ENCODE assay signal across 29 cellular contexts in the genomic region with DNA sequence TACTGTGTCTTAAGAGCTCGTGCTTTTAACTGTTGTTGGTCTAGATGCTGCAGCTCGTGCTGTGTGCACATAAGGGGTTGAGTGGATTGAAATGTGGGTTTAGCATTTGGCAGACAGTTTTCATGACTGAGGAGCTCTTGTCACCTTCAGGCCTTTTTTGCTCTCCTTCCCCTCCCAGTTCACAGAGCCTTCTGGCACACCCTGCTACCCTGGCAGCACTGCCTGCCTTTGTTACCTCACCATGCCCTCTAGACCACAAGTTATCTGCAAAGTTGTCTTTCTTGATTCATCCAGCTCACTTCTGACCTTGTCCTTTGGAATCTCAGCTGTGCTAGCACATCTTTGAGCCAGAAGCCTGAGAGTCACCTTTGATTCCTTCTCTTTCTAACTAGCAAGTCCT.
"Had no signal": no experiment of that assay in that cellular context is flagged by ENCODE, and none has a peak within 500 bp of the region (broad histone marks: within the 10 kb centered on the region; RNA-seq: fewer than 3 reads in every experiment).

No MANE protein-coding gene starts in this region.

- H3K4me1 Mint-ChIP-seq: activated CD4-positive, alpha-beta T cell treated with anti-CD3 and anti-CD28 coated beads, Interleukin-2, amount 10 ng/mL, durations not matched to agents 24 days and 14 days; activated naive CD4-positive, alpha-beta T cell treated with anti-CD3 and anti-CD28 coated beads, Interleukin-2, amount 10 ng/mL, durations not matched to agents 7 days and 5 days; activated naive CD8-positive, alpha-beta T cell treated with anti-CD3 and anti-CD28 coated beads, Interleukin-2, amount 10 ng/mL, durations not matched to agents 7 days and 5 days; neural crest cell had no signal

- H3K27ac ChIP-seq: brain microvascular endothelial cell, esophagus squamous epithelium, heart right ventricle, parathyroid adenoma, thoracic aorta, vagina had no signal

- H3K36me3 Mint-ChIP-seq: activated CD4-positive, alpha-beta memory T cell treated with anti-CD3 and anti-CD28 coated beads for 36 hours; activated naive CD4-positive, alpha-beta T cell treated with anti-CD3 and anti-CD28 coated beads, Interleukin-2, amount 10 ng/mL, durations not matched to agents 7 days and 5 days; activated naive CD8-positive, alpha-beta T cell treated with anti-CD3 and anti-CD28 coated beads, Interleukin-2, amount 10 ng/mL, durations not matched to agents 7 days and 5 days; type B pancreatic cell had no signal

- H3K9me3 ChIP-seq: esophagus squamous epithelium, thoracic aorta, vagina had no signal

- H3K9ac ChIP-seq: parathyroid adenoma had no signal

- H3K9me3 Mint-ChIP-seq: neural crest cell; stimulated activated naive CD8-positive, alpha-beta T cell treated with anti-CD3 and anti-CD28 coated beads, Interleukin-15, Interleukin-2, amounts not matched to agents 100 ng/mL and 50 ng/mL, for 24 hours had no signal

- H2AFZ ChIP-seq: parathyroid adenoma had no signal

- H3K27ac Mint-ChIP-seq: activated CD4-positive, alpha-beta memory T cell treated with anti-CD3 and anti-CD28 coated beads for 36 hours; activated CD4-positive, alpha-beta T cell treated with anti-CD3 and anti-CD28 coated beads, Interleukin-2, amount 10 ng/mL, durations not matched to agents 24 days and 14 days; activated naive CD4-positive, alpha-beta T cell treated with anti-CD3 and anti-CD28 coated beads, Interleukin-2, amount 10 ng/mL, durations not matched to agents 7 days and 5 days; activated naive CD8-positive, alpha-beta T cell treated with anti-CD3 and anti-CD28 coated beads, Interleukin-2, amount 10 ng/mL, durations not matched to agents 7 days and 5 days; activated T-cell treated with anti-CD3 and anti-CD28 coated beads, Interleukin-2, amount 50 U/mL, for 24 hours; dendritic cell treated with granulocyte-macrophage colony-stimulating factor and Interleukin-4, amounts not matched to agents 40 ng/mL and 50 ng/mL, for 4 days; stimulated activated naive CD8-positive, alpha-beta T cell treated with anti-CD3 and anti-CD28 coated beads, Interleukin-15, Interleukin-2, amounts not matched to agents 100 ng/mL and 50 ng/mL, for 24 hours; T-helper 1 cell treated with Interleukin-12 subunit alpha and Interleukin-12 subunit beta and Interleukin-4 antibody, amounts not matched to agents 30 μg/mL and 1 μg/mL, for 36 hours; type B pancreatic cell had no signal

- DNase-seq: activated CD4-positive, alpha-beta memory T cell treated with anti-CD3 and anti-CD28 coated beads for 36 hours; activated CD4-positive, alpha-beta T cell treated with anti-CD3 and anti-CD28 coated beads, Interleukin-2, amount 10 ng/mL, durations not matched to agents 24 days and 14 days; activated CD4-positive, CD25-positive, alpha-beta regulatory T cell treated with anti-CD3 and anti-CD28 coated beads, Interleukin-2, amount 50 U/mL, for 72 hours; activated CD8-positive, alpha-beta memory T cell treated with anti-CD3 and anti-CD28 coated beads, Interleukin-2, amount 50 U/mL, for 48 hours; activated gamma-delta T cell; activated naive CD4-positive, alpha-beta T cell treated with anti-CD3 and anti-CD28 coated beads, Interleukin-2, amount 10 ng/mL, durations not matched to agents 7 days and 5 days; activated naive CD8-positive, alpha-beta T cell treated with anti-CD3 and anti-CD28 coated beads, Interleukin-2, amount 10 ng/mL, durations not matched to agents 7 days and 5 days; activated T-cell treated with anti-CD3 and anti-CD28 coated beads, Interleukin-2, amount 50 U/mL, for 24 hours; amniotic stem cell; brain microvascular endothelial cell; caudate nucleus; esophagus squamous epithelium; foreskin melanocyte; heart right ventricle; kidney glomerular epithelial cell; left ventricle myocardium superior; occipital lobe; right cardiac atrium; stimulated activated CD4-positive, alpha-beta T cell treated with anti-CD3 and anti-CD28 coated beads, Interleukin-12 subunit alpha, Interleukin-12 subunit beta, amount 100 ng/mL, for 4 hours; stimulated activated CD4-positive, alpha-beta T cell treated with anti-CD3 and anti-CD28 coated beads, Interleukin-4, amount 100 ng/mL, for 1 hour; T1000 had no signal

- H3K4me1 ChIP-seq: esophagus squamous epithelium, heart right ventricle, parathyroid adenoma, vagina had no signal

- H3K36me3 ChIP-seq: brain microvascular endothelial cell, esophagus squamous epithelium, heart right ventricle, thoracic aorta, vagina had no signal

- H3K27me3 Mint-ChIP-seq: activated naive CD4-positive, alpha-beta T cell treated with anti-CD3 and anti-CD28 coated beads, Interleukin-2, amount 10 ng/mL, durations not matched to agents 7 days and 5 days; dendritic cell treated with granulocyte-macrophage colony-stimulating factor and Interleukin-4, amounts not matched to agents 40 ng/mL and 50 ng/mL, for 4 days; stimulated activated naive CD8-positive, alpha-beta T cell treated with anti-CD3 and anti-CD28 coated beads, Interleukin-15, Interleukin-2, amounts not matched to agents 100 ng/mL and 50 ng/mL, for 24 hours had no signal

- H3K79me2 ChIP-seq: parathyroid adenoma had no signal

- ATAC-seq: heart right ventricle, left ventricle myocardium superior, right cardiac atrium had no signal

- H3K4me3 ChIP-seq: esophagus squamous epithelium, heart right ventricle, thoracic aorta, vagina had no signal

- H3K27me3 ChIP-seq: brain microvascular endothelial cell, vagina had no signal

- H3K4me3 Mint-ChIP-seq: activated CD4-positive, alpha-beta memory T cell treated with anti-CD3 and anti-CD28 coated beads for 36 hours; activated CD4-positive, alpha-beta T cell treated with anti-CD3 and anti-CD28 coated beads, Interleukin-2, amount 10 ng/mL, durations not matched to agents 24 days and 14 days; activated naive CD4-positive, alpha-beta T cell treated with anti-CD3 and anti-CD28 coated beads, Interleukin-2, amount 10 ng/mL, durations not matched to agents 7 days and 5 days; activated naive CD8-positive, alpha-beta T cell treated with anti-CD3 and anti-CD28 coated beads, Interleukin-2, amount 10 ng/mL, durations not matched to agents 7 days and 5 days; activated T-cell treated with anti-CD3 and anti-CD28 coated beads, Interleukin-2, amount 50 U/mL, for 24 hours; dendritic cell treated with granulocyte-macrophage colony-stimulating factor and Interleukin-4, amounts not matched to agents 40 ng/mL and 50 ng/mL, for 4 days; neural crest cell; stimulated activated naive CD8-positive, alpha-beta T cell treated with anti-CD3 and anti-CD28 coated beads, Interleukin-15, Interleukin-2, amounts not matched to agents 100 ng/mL and 50 ng/mL, for 24 hours; T-helper 1 cell treated with Interleukin-12 subunit alpha and Interleukin-12 subunit beta and Interleukin-4 antibody, amounts not matched to agents 30 μg/mL and 1 μg/mL, for 36 hours; type B pancreatic cell had no signal
